20 cellular contexts compared by ENCODE assay signal in the genomic region with DNA sequence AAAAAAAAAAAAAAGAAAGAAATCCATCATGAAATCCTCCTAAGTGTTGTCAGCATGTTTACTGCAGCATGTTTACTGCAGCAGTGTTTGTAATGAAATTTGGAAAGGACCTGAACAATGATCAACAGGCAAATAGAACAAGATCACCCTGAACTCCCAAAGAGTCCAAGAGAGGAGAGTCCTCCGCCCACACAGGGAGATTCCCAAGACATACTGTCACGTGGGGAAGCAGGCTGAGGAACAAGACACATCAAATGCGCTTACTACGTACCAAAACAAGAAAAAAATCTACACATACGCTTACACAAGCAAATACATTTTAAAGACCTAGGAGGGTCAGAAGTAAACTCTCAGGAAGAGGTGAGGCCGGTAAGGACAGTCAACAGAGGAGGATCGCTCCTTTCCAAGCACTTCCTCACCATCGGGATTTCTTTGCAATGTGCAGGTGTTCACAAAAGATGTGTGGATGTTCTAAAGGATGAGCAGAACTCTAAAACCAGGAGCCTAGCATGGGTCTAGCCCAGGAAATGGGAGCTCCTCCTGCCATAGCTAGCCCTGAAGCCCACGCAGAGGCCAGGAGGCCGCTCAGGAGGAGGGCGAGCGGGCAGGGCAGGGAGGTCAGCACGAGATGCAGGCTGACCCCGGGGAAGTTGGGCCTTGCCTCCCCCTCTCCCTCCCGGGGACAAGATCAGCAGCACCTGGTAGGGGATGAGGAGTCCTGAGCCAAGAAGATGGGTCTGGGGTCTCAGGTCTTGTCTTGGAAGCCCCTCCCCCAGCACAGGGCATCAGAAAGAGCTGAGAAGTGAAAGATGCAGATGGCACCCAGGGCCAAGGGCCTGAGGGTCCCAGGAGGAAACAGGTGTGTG.
DNase-seq lines count a peak whose midpoint lies in the region; ATAC-seq and TF ChIP-seq lines count a peak whose summit lies in the region.
"Had no signal": no experiment of that assay in that cellular context is flagged by ENCODE, and none has a peak within 500 bp of the region (broad histone marks: within the 10 kb centered on the region; RNA-seq: fewer than 3 reads in every experiment).

No MANE protein-coding gene starts in this region.

- dilution Hi-C loops in mammary epithelial cell (cut with HindIII; ENCODE audit: low sequenced_read_pairs), result no loop called here

- H3K4me2 ChIP-seq in mammary epithelial cell (ENCODE audit: insufficient read depth, low read depth, low read length), result no peak overlapping the region
- H3K4me2 ChIP-seq: neural progenitor cell had no signal

- peak overlapping the region; percentile 16 for H3K27ac Mint-ChIP-seq in MCF 10A (ENCODE audit: low read depth, unreplicated experiment)
- H3K27ac Mint-ChIP-seq: activated CD8-positive, alpha-beta T cell treated with anti-CD3 and anti-CD28 coated beads for 36 hours; activated T-cell treated with anti-CD3 and anti-CD28 coated beads, Interleukin-2, amount 50 U/mL, for 72 hours; neural progenitor cell had no signal

- H2AFZ ChIP-seq in mammary epithelial cell (ENCODE audit: low read depth, low read length), result no peak overlapping the region
- H2AFZ ChIP-seq: neural progenitor cell had no signal

- H3K9me3 ChIP-seq in mammary epithelial cell (replicated peaks; ENCODE audit: insufficient read depth, low read length) (no peaks in the 10 kb centered on the region), neutrophil (no peaks in the 10 kb centered on the region)
- H3K9me3 ChIP-seq: right atrium auricular region had no signal

- H3K27ac ChIP-seq in mammary epithelial cell (ENCODE audit: insufficient read depth, low read depth, low read length) (no peak overlapping the region), neutrophil (peak overlapping the region; percentile 55)
- H3K27ac ChIP-seq: C4-2B, neural progenitor cell, right atrium auricular region had no signal

- in situ Hi-C loops in mammary epithelial cell (cut with MboI; ENCODE audit: low sequenced_read_pairs in 2 of 2), result no loop called here

- H3K4me3 ChIP-seq in mammary epithelial cell (replicated peaks in 1 of 3; ENCODE audit: insufficient read depth in 1 of 3, low read depth in 2 of 3, low read length in 3 of 3) (no peak overlapping the region), fibroblast of mammary gland (ENCODE audit: control insufficient read depth, low read depth, low read length) (no peak overlapping the region), neutrophil (ENCODE audit: low read depth in 1 of 2, low read length in 1 of 2) (no peak overlapping the region)
- H3K4me3 ChIP-seq: lung, neural progenitor cell, right atrium auricular region had no signal

- no peaks in the 10 kb centered on the region for H4K20me1 ChIP-seq in mammary epithelial cell (ENCODE audit: insufficient read depth, low read length)

- BruUV-seq in MCF 10A (replicated peaks; lab: Mats Ljungman, UMichigan) (no TSS peak), mammary epithelial cell (replicated peaks; lab: Mats Ljungman, UMichigan) (no TSS peak)

- CTCF ChIA-PET in MCF 10A (lab: Yijun Ruan, JAX), result interaction anchor here (0.6 to 0.7 kb wide), 2 partner anchors 13 to 261 kb away, joined by 3 read pairs; no protein-coding TSS in a partner anchor
- CTCF ChIA-PET in mammary epithelial cell (lab: Charles Lee; ENCODE audit: low non-redundant PET), result no interaction called here

- peaks cover 18% of the 10 kb centered on the region for H3K4me1 Mint-ChIP-seq in MCF 10A (ENCODE audit: insufficient read depth, unreplicated experiment)

- TF ChIP-seq CTCF in MCF 10A (IDR thresholded peaks at IDR 0.05; ENCODE audit: unreplicated experiment) (no peak), mammary epithelial cell (conservative IDR thresholded peaks at IDR 0.05 in 1 of 2, IDR thresholded peaks at IDR 0.05 in 1 of 2; ENCODE audit: extremely low read depth in 1 of 2, insufficient read depth in 1 of 2, low read depth in 1 of 2, low read length in 2 of 2) (no peak), fibroblast of mammary gland (conservative IDR thresholded peaks at IDR 0.05; ENCODE audit: control insufficient read depth, insufficient read depth, low read depth, low read length) (no peak), neutrophil (IDR thresholded peaks at IDR 0.05) (no peak)

- H3K27me3 ChIP-seq in mammary epithelial cell (ENCODE audit: insufficient read depth, low read length), result no peaks in the 10 kb centered on the region
- no peaks in the 10 kb centered on the region for H3K27me3 ChIP-seq in neutrophil
- H3K27me3 ChIP-seq: neural progenitor cell, right atrium auricular region had no signal

- peaks cover 83% of the 10 kb centered on the region for H3K79me2 ChIP-seq in mammary epithelial cell (ENCODE audit: insufficient read depth, low read length)

- H3K9me3 Mint-ChIP-seq in MCF 10A (ENCODE audit: unreplicated experiment), result no peaks in the 10 kb centered on the region
- H3K9me3 Mint-ChIP-seq: activated CD8-positive, alpha-beta T cell treated with anti-CD3 and anti-CD28 coated beads for 36 hours; activated T-cell treated with anti-CD3 and anti-CD28 coated beads, Interleukin-2, amount 50 U/mL, for 72 hours had no signal

- H3K36me3 ChIP-seq in mammary epithelial cell (ENCODE audit: insufficient read depth, low read length) (no peaks in the 10 kb centered on the region), neutrophil (peaks cover 16% of the 10 kb centered on the region)
- H3K36me3 ChIP-seq: neural progenitor cell, right atrium auricular region had no signal

- intact Hi-C loops in MCF 10A (cut with micrococcal nuclease), result no loop called here
- intact Hi-C loops in mammary epithelial cell (cut with micrococcal nuclease), result no loop called here

- POLR2A ChIA-PET in MCF 10A (lab: Yijun Ruan, JAX), result no interaction called here

- no peaks in the 10 kb centered on the region for H3K27me3 Mint-ChIP-seq in MCF 10A (ENCODE audit: insufficient read depth, unreplicated experiment)
- H3K27me3 Mint-ChIP-seq: activated CD8-positive, alpha-beta T cell treated with anti-CD3 and anti-CD28 coated beads for 36 hours had no signal

- WGBS in mammary epithelial cell (ENCODE audit: low coverage, missing lambda C conversion rate), result 90% methylated on average over 9 of the region's 15 CpGs

- no peak overlapping the region for H3K9ac ChIP-seq in mammary epithelial cell (ENCODE audit: insufficient read depth, low read length)
- H3K9ac ChIP-seq: neural progenitor cell had no signal

- DNase-seq in MCF 10A (ENCODE audit: unreplicated experiment) (no peak), mammary epithelial cell (no peak), fibroblast of mammary gland (ENCODE audit: low read depth) (peak; percentile 81), NCI-H1436 (lab: John Stamatoyannopoulos, UW) (no peak), DMS153 treated with DMSO at 0.1 percent for 48 hours (lab: John Stamatoyannopoulos, UW; ENCODE audit: unreplicated experiment) (no peak), SIG-M5 treated with dmso at 0.1 percent for 504 hours (lab: John Stamatoyannopoulos, UW; ENCODE audit: unreplicated experiment) (no peak)
- DNase-seq: 8988T; activated CD8-positive, alpha-beta T cell treated with anti-CD3 and anti-CD28 coated beads for 36 hours; activated T-cell treated with anti-CD3 and anti-CD28 coated beads, Interleukin-2, amount 50 U/mL, for 72 hours; DMS79; MM.1S; NCI-H1930; stimulated activated CD4-positive, alpha-beta T cell treated with anti-CD3 and anti-CD28 coated beads, Interleukin-2, amount 100 ng/mL, for 48 hours; substantia nigra had no signal

- H3K4me1 ChIP-seq in mammary epithelial cell (ENCODE audit: insufficient read depth, low read length) (no peaks in the 10 kb centered on the region), neutrophil (ENCODE audit: control insufficient read depth in 1 of 2, insufficient read depth in 1 of 2, low read depth in 1 of 2, low read length in 1 of 2) (peaks cover 43 to 52% of the 10 kb centered on the region in 2 experiments)

- no peak overlapping the region for H3K4me3 Mint-ChIP-seq in MCF 10A (ENCODE audit: unreplicated experiment)
- H3K4me3 Mint-ChIP-seq: activated CD8-positive, alpha-beta T cell treated with anti-CD3 and anti-CD28 coated beads for 36 hours; activated T-cell treated with anti-CD3 and anti-CD28 coated beads, Interleukin-2, amount 50 U/mL, for 72 hours; neural progenitor cell had no signal

- H3K36me3 Mint-ChIP-seq in MCF 10A (ENCODE audit: insufficient read depth, unreplicated experiment), result peaks cover 15% of the 10 kb centered on the region

- ATAC-seq in HG03342 (IDR thresholded peaks at IDR 0.05; ENCODE audit: unreplicated experiment), result no peak
- ATAC-seq: activated CD8-positive, alpha-beta T cell treated with anti-CD3 and anti-CD28 coated beads for 36 hours; activated T-cell treated with anti-CD3 and anti-CD28 coated beads, Interleukin-2, amount 50 U/mL, for 72 hours had no signal
